In genomic region chr3:160226740-160227048, GRCh38 we compare ENCODE assay signal across 9 cellular contexts. TPM values are rescaled to one million over a fixed set of nuclear protein-coding genes. Genes with fewer than 3 reads are reported as not detected.
DNase-seq lines count a peak whose midpoint lies in the region; ATAC-seq, FAIRE-seq and TF ChIP-seq lines count a peak whose summit lies in the region.
"Had no signal": no experiment of that assay in that cellular context is flagged by ENCODE, and none has a peak within 500 bp of the region (broad histone marks: within the 10 kb centered on the region; RNA-seq: fewer than 3 reads in every experiment).

No MANE protein-coding gene starts in this region.

- no peaks in the 10 kb centered on the region for H3K9me3 ChIP-seq in K562 (replicated peaks; ENCODE audit: control insufficient read depth, insufficient read depth, low read depth, low read length)
- no peaks in the 10 kb centered on the region for H3K9me3 ChIP-seq in tibial nerve

- peak overlapping the region; percentile 55 for H3K4me3 Mint-ChIP-seq in activated naive CD4-positive, alpha-beta T cell treated with anti-CD3 and anti-CD28 coated beads for 36 hours

- H3K23ac ChIP-seq in mesendoderm (ENCODE audit: low read length) = no peak overlapping the region

- ATAC-seq in K562 = no peak

- H3K27ac Mint-ChIP-seq in activated naive CD4-positive, alpha-beta T cell treated with anti-CD3 and anti-CD28 coated beads for 36 hours = no peak overlapping the region

- peak overlapping the region; percentile 45 for H3K56ac ChIP-seq in mesendoderm (ENCODE audit: low read length)

- TF ChIP-seq CTCF in K562 (IDR thresholded peaks at IDR 0.05 in 2 of 3, conservative IDR thresholded peaks at IDR 0.05 in 1 of 3; ENCODE audit: insufficient read depth in 2 of 3, low read depth in 1 of 3, low read length in 3 of 3) (no peak), tibial nerve (IDR thresholded peaks at IDR 0.05) (no peak)

- H3K79me1 ChIP-seq in mesendoderm (ENCODE audit: low read length) = no peaks in the 10 kb centered on the region

- H3K9me3 Mint-ChIP-seq in activated naive CD4-positive, alpha-beta T cell treated with anti-CD3 and anti-CD28 coated beads for 36 hours = no peaks in the 10 kb centered on the region

- TF ChIP-seq POLR2A in K562 (conservative IDR thresholded peaks at IDR 0.05) (no peak), tibial nerve (IDR thresholded peaks at IDR 0.05) (no peak)

- H3K4me1 Mint-ChIP-seq in activated naive CD4-positive, alpha-beta T cell treated with anti-CD3 and anti-CD28 coated beads for 36 hours (ENCODE audit: low read depth) = peaks cover 9% of the 10 kb centered on the region

- CTCF ChIA-PET in activated naive CD4-positive, alpha-beta T cell treated with anti-CD3 and anti-CD28 coated beads for 36 hours (lab: Charles Lee) = no interaction called here
- CTCF ChIA-PET in K562 (lab: Yijun Ruan, JAX; ENCODE audit: low intra/inter-chr PET ratio) = no interaction called here

- no peak for DNase-seq in activated naive CD4-positive, alpha-beta T cell treated with anti-CD3 and anti-CD28 coated beads for 36 hours
- no peak for DNase-seq in activated naive CD4-positive, alpha-beta T cell (lab: John Stamatoyannopoulos, UW)
- DNase-seq in K562 (ENCODE audit: extremely low read depth in 1 of 4, low spot score in 3 of 4) (no peak), mesendoderm (no peak), tibial nerve (ENCODE audit: low spot score in 2 of 2) (no peak), NAMALWA (ENCODE audit: low spot score) (no peak), DMS153 treated with DMSO at 0.1 percent for 48 hours (lab: John Stamatoyannopoulos, UW; ENCODE audit: unreplicated experiment) (no peak), medulla oblongata (ENCODE audit: extremely low spot score) (no peak)

- peaks cover 0 to 21% of the 10 kb centered on the region in 2 experiments; a peak in 2 of 5 replicates for H3K4me1 ChIP-seq in K562 (replicated peaks in 1 of 2; ENCODE audit: control insufficient read depth in 2 of 2, insufficient read depth in 2 of 2, low read length in 2 of 2)
- peaks cover 4% of the 10 kb centered on the region for H3K4me1 ChIP-seq in mesendoderm (ENCODE audit: control insufficient read depth, low read depth, low read length)
- peaks cover 0 to 24% (median 8%) of the 10 kb centered on the region in 4 donors for H3K4me1 ChIP-seq in tibial nerve

- no peak overlapping the region for H2AK5ac ChIP-seq in mesendoderm (ENCODE audit: low read length)

- H2AFZ ChIP-seq in K562 (ENCODE audit: low read depth, low read length) = no peak overlapping the region

- no peak overlapping the region for H3K4me3 ChIP-seq in K562
- no peak overlapping the region for H3K4me3 ChIP-seq in mesendoderm (ENCODE audit: low read length)
- H3K4me3 ChIP-seq in tibial nerve = peak overlapping the region in 3 of 4 donors; percentile 26 to 60 (median 35)

- H3K79me2 ChIP-seq in K562 (ENCODE audit: control insufficient read depth, insufficient read depth, low read length) (no peaks in the 10 kb centered on the region), mesendoderm (ENCODE audit: control insufficient read depth, insufficient read depth, low read length) (no peaks in the 10 kb centered on the region)

- H4K8ac ChIP-seq in mesendoderm (ENCODE audit: low read depth, low read length) = no peak overlapping the region

- peaks cover 8 to 29% of the 10 kb centered on the region in 2 experiments; a peak in 4 of 5 replicates for H3K27me3 ChIP-seq in K562 (ENCODE audit: control insufficient read depth in 2 of 2, insufficient read depth in 2 of 2, low read length in 2 of 2)
- peaks cover 5% of the 10 kb centered on the region for H3K27me3 ChIP-seq in mesendoderm (ENCODE audit: insufficient read depth, low read length, poor library complexity)
- peaks cover 0 to 43% of the 10 kb centered on the region in 2 donors for H3K27me3 ChIP-seq in tibial nerve

- H3K9me1 ChIP-seq in K562 (ENCODE audit: control insufficient read depth, insufficient read depth, low read length) = no peaks in the 10 kb centered on the region

- intact Hi-C loops in activated naive CD4-positive, alpha-beta T cell treated with anti-CD3 and anti-CD28 coated beads for 36 hours (cut with micrococcal nuclease) = loop anchor here (5.0 kb wide), 2 partner anchors 171 to 531 kb away; partner anchors contain the start of genes IFT80, PPM1L and SMC4
- intact Hi-C loops in K562 (cut with micrococcal nuclease) = loop anchor here (5.0 kb wide), 1 partner anchor 176 kb away; no protein-coding TSS in a partner anchor

- no peak overlapping the region for H3K4ac ChIP-seq in mesendoderm (ENCODE audit: low read depth, low read length)

- H3K4me2 ChIP-seq in K562 (ENCODE audit: insufficient read depth, low read length) (no peak overlapping the region), mesendoderm (ENCODE audit: low read length) (no peak overlapping the region)

- BruUV-seq in K562 (replicated peaks; lab: Mats Ljungman, UMichigan) = no TSS peak

- H3K36me3 ChIP-seq in K562 (ENCODE audit: control insufficient read depth, insufficient read depth, low read length) (no peaks in the 10 kb centered on the region), mesendoderm (ENCODE audit: control insufficient read depth, insufficient read depth, low read length) (no peaks in the 10 kb centered on the region), tibial nerve (no peaks in the 10 kb centered on the region)

- H3K27me3 Mint-ChIP-seq in activated naive CD4-positive, alpha-beta T cell treated with anti-CD3 and anti-CD28 coated beads for 36 hours (ENCODE audit: low read depth) = peaks cover 41% of the 10 kb centered on the region

- H4K5ac ChIP-seq in mesendoderm (ENCODE audit: low read length) = no peak overlapping the region

- 73% methylated on average over 12 of the region's 12 CpGs for WGBS in K562 (ENCODE audit: insufficient coverage, low coverage, missing lambda C conversion rate)
- WGBS in mesendoderm (ENCODE audit: extremely low coverage, insufficient coverage, low lambda C conversion rate) = no CpG with 5 or more reads among the region's 12 CpGs
- WGBS in tibial nerve, 2 donors = 16 to 25% methylated on average over 8 to 12 of the region's 12 CpGs

- TF ChIP-seq RAD21 in K562 (CRISPR knock-in tag; conservative IDR thresholded peaks at IDR 0.05 in 1 of 2, IDR thresholded peaks at IDR 0.05 in 1 of 2) = no peak

- H2BK120ac ChIP-seq in mesendoderm (ENCODE audit: low read depth, low read length) = no peak overlapping the region

- no peak overlapping the region for H2BK15ac ChIP-seq in mesendoderm (replicated peaks; ENCODE audit: low read depth)

- in situ Hi-C loops in K562 (cut with MboI) = no loop called here

- H3K27ac ChIP-seq in K562 (ENCODE audit: extremely low read depth, low read depth, low read length) (no peak overlapping the region), mesendoderm (ENCODE audit: low read depth, low read length) (no peak overlapping the region), tibial nerve (no peak overlapping the region)

- H3K9ac ChIP-seq in K562 (ENCODE audit: insufficient read depth in 1 of 2, low read depth in 2 of 2, low read length in 2 of 2) = no peak overlapping the region
- no peak overlapping the region for H3K9ac ChIP-seq in mesendoderm (ENCODE audit: low read length)

- TF ChIP-seq EP300 in K562 (IDR thresholded peaks at IDR 0.05; ENCODE audit: low read length) (no peak), tibial nerve (IDR thresholded peaks at IDR 0.05) (no peak)

- POLR2A ChIA-PET in K562 (lab: Yijun Ruan, JAX) = no interaction called here

- no peaks in the 10 kb centered on the region for H3K36me3 Mint-ChIP-seq in activated naive CD4-positive, alpha-beta T cell treated with anti-CD3 and anti-CD28 coated beads for 36 hours (ENCODE audit: low read depth)

- H4K20me1 ChIP-seq in K562 (replicated peaks; ENCODE audit: control insufficient read depth, insufficient read depth, low read length) = no peaks in the 10 kb centered on the region

- FAIRE-seq in K562 (lab: Jason Lieb, UNC) = no peak

- no peak overlapping the region for H2BK5ac ChIP-seq in mesendoderm (ENCODE audit: low read length)

- H3K18ac ChIP-seq in mesendoderm (ENCODE audit: low read length) = no peak overlapping the region

TF ChIP-seq in K562, 482 proteins besides CTCF, POLR2A, EP300 and RAD21:
- TF ChIP-seq CEBPG (CRISPR knock-in tag; IDR thresholded peaks at IDR 0.05) (0 out of 2 replicates have a peak, but pooled peaks have one; percentile 24), CEBPG (tag; conservative IDR thresholded peaks at IDR 0.05 in 1 of 2, IDR thresholded peaks at IDR 0.05 in 1 of 2) (no peak), TSC22D4 (tag; IDR thresholded peaks at IDR 0.05) (no peak)

RNA-seq across cellular contexts. Expression of gene C3orf80, which starts 1.5 kb away (rescaled TPM):
- not detected for total RNA-seq in activated naive CD4-positive, alpha-beta T cell treated with anti-CD3 and anti-CD28 coated beads for 36 hours
- total RNA-seq in K562 (2011; cell fraction: chromatin; rRNA removed; ENCODE audit: low replicate concordance) = 0.09 TPM in 1 of 2 replicates, not detected in the other
- total RNA-seq in K562 (2011; cell fraction: nucleolus; rRNA removed) = 0.26 TPM in 1 of 2 replicates, not detected in the other
- total RNA-seq in K562 (2011; cell fraction: nucleoplasm; rRNA removed) = 0.15 TPM in 1 of 2 replicates, not detected in the other
- total RNA-seq in K562 (2014; rRNA removed) (0.14 and 0.33 TPM in 2 replicates), K562 (2014; rRNA removed; fragmentation: Illumina TruSeq; extraction: Trizol) (0.07 and 0.13 TPM in 2 replicates), K562 (2015; rRNA removed; fragmentation: Illumina TruSeq; extraction: Trizol) (0.08 and 0.11 TPM in 2 replicates), K562 (2021) (0.60 and 0.75 TPM in 2 replicates), tibial nerve (1 to 10 TPM in 2 of 4 donors, under 1 TPM in 1, not detected in 1; 0.84 to 2.2 (median 1.8) TPM)
- polyA plus RNA-seq in K562 (2011; rRNA removed) (0.07 and 0.16 TPM in 2 replicates), K562 (2014; fragmentation: Illumina TruSeq; extraction: Trizol) (0.06 and 0.18 TPM in 2 replicates), K562 (2014; fragmentation: Nextera tagmentation; extraction: Ambion mirVana) (under 1 TPM; 0.03 to 0.04 TPM), K562 (2014; rRNA removed) (0.16 and 0.31 TPM in 2 replicates)
- 0.06 and 0.10 TPM in 2 replicates for polyA plus RNA-seq in K562 (2011; cell fraction: cytosol; rRNA removed)
- 0.10 and 0.14 TPM in 2 replicates for polyA plus RNA-seq in K562 (2011; cell fraction: nucleus; rRNA removed)
- 0.20 and 0.71 TPM in 2 replicates for polyA plus RNA-seq in K562 (2012)
- polyA minus RNA-seq in K562 (2011; rRNA and poly(A)+ RNA removed) = 0.06 TPM in 1 of 2 replicates, not detected in the other
- not detected in 2 replicates for polyA minus RNA-seq in K562 (2011; cell fraction: cytosol; rRNA and poly(A)+ RNA removed)
- polyA minus RNA-seq in K562 (2011; cell fraction: nucleus; rRNA and poly(A)+ RNA removed) = 0.22 and 0.27 TPM in 2 replicates
- polyA plus RNA-seq in mesendoderm (2013, experiment 1 of 2) = 1.2 TPM
- 1.2 TPM for polyA plus RNA-seq in mesendoderm (2013, experiment 2 of 2)
- total RNA-seq: NCI-H460 had no signal

Comparison
In these comparisons a context has a peak if more than half of its experiments do, and no peak if none do; other contexts are left out.
1. H3K4me3 ChIP-seq: peak in tibial nerve (3 of 4); none in K562 (single experiment) and mesendoderm (single experiment).